In the genomic region with DNA sequence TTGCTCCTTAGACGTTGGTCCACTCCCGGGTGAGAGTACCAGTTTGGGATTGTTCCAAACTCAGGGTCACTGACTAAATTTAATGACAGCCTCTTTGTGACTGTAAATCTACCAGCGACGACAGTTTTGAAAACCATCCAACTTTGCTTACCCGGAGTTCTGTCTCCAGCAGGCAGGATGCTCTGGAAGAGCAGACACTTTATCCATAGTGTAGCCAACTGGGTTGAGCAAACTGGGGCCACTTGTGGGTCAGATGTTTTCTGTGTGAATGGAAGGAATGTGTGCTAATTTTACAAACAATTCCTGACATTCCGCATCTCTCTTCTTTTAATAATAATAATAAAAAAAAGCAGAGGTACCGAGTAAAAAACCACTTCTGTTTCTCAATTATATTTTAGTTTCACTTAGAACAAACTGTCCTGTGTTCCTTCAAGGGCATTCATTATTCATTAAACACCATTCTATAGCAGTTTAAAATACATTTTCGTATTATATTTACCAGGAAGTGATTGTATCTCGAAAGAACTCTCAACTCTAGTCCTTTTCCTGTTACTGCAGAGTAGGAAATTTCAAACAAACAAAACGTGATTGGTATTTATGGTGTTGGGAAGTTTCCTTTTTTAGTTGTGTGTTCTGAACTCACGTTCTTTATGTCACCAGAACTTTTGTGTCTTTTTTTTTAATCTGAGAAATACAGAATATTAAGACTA, we compare ENCODE assay signal across 1 cellular context.
TF ChIP-seq lines count a peak whose summit lies in the region.

No MANE protein-coding gene starts in this region.

TF ChIP-seq in HEK293, 187 proteins besides CTCF, POLR2A, EP300 and RAD21 (continued from another document):
- TF ChIP-seq, protein P1, sequence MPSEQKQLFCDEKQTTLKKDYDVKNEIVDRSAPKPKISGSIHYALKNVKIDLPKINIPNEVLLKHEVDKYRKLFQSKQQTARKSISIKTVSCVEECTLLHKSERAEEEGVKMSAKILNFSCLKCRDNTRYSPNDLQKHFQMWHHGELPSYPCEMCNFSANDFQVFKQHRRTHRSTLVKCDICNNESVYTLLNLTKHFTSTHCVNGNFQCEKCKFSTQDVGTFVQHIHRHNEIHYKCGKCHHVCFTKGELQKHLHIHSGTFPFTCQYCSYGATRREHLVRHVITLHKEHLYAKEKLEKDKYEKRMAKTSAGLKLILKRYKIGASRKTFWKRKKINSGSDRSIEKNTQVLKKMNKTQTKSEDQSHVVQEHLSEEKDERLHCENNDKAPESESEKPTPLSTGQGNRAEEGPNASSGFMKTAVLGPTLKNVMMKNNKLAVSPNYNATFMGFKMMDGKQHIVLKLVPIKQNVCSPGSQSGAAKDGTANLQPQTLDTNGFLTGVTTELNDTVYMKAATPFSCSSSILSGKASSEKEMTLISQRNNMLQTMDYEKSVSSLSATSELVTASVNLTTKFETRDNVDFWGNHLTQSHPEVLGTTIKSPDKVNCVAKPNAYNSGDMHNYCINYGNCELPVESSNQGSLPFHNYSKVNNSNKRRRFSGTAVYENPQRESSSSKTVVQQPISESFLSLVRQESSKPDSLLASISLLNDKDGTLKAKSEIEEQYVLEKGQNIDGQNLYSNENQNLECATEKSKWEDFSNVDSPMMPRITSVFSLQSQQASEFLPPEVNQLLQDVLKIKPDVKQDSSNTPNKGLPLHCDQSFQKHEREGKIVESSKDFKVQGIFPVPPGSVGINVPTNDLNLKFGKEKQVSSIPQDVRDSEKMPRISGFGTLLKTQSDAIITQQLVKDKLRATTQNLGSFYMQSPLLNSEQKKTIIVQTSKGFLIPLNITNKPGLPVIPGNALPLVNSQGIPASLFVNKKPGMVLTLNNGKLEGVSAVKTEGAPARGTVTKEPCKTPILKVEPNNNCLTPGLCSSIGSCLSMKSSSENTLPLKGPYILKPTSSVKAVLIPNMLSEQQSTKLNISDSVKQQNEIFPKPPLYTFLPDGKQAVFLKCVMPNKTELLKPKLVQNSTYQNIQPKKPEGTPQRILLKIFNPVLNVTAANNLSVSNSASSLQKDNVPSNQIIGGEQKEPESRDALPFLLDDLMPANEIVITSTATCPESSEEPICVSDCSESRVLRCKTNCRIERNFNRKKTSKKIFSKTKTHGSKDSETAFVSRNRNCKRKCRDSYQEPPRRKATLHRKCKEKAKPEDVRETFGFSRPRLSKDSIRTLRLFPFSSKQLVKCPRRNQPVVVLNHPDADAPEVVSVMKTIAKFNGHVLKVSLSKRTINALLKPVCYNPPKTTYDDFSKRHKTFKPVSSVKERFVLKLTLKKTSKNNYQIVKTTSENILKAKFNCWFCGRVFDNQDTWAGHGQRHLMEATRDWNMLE (tag by site-specific recombination; conservative IDR thresholded peaks at IDR 0.05; ENCODE audit: low read depth): no peak
- no peak for TF ChIP-seq ZNF777 (tag by site-specific recombination; IDR thresholded peaks at IDR 0.05; ENCODE audit: borderline replicate concordance)
- TF ChIP-seq KLF1 (tag by site-specific recombination; IDR thresholded peaks at IDR 0.05): no peak
- no peak for TF ChIP-seq ZNF16 (tag by site-specific recombination; IDR thresholded peaks at IDR 0.05; ENCODE audit: low read depth)
- no peak for TF ChIP-seq ZNF302 (tag by site-specific recombination; IDR thresholded peaks at IDR 0.05; ENCODE audit: low read depth)
- TF ChIP-seq ZNF174 (tag by site-specific recombination; IDR thresholded peaks at IDR 0.05): no peak
- no peak for TF ChIP-seq GLI4 (tag by site-specific recombination; IDR thresholded peaks at IDR 0.05)
- TF ChIP-seq FEZF1 (tag by site-specific recombination; IDR thresholded peaks at IDR 0.05): 0 out of 2 replicates have a peak, but pooled peaks have one; percentile 23
- no peak for TF ChIP-seq ZNF140 (tag by site-specific recombination; IDR thresholded peaks at IDR 0.05)
- TF ChIP-seq MEIS1 (CRISPR knock-in tag; IDR thresholded peaks at IDR 0.05; ENCODE audit: borderline replicate concordance): peak; percentile 44; the same call in 1 of the 2 replicates
- no peak for TF ChIP-seq ZEB2 (tag by site-specific recombination; IDR thresholded peaks at IDR 0.05)
- TF ChIP-seq, protein P2, sequence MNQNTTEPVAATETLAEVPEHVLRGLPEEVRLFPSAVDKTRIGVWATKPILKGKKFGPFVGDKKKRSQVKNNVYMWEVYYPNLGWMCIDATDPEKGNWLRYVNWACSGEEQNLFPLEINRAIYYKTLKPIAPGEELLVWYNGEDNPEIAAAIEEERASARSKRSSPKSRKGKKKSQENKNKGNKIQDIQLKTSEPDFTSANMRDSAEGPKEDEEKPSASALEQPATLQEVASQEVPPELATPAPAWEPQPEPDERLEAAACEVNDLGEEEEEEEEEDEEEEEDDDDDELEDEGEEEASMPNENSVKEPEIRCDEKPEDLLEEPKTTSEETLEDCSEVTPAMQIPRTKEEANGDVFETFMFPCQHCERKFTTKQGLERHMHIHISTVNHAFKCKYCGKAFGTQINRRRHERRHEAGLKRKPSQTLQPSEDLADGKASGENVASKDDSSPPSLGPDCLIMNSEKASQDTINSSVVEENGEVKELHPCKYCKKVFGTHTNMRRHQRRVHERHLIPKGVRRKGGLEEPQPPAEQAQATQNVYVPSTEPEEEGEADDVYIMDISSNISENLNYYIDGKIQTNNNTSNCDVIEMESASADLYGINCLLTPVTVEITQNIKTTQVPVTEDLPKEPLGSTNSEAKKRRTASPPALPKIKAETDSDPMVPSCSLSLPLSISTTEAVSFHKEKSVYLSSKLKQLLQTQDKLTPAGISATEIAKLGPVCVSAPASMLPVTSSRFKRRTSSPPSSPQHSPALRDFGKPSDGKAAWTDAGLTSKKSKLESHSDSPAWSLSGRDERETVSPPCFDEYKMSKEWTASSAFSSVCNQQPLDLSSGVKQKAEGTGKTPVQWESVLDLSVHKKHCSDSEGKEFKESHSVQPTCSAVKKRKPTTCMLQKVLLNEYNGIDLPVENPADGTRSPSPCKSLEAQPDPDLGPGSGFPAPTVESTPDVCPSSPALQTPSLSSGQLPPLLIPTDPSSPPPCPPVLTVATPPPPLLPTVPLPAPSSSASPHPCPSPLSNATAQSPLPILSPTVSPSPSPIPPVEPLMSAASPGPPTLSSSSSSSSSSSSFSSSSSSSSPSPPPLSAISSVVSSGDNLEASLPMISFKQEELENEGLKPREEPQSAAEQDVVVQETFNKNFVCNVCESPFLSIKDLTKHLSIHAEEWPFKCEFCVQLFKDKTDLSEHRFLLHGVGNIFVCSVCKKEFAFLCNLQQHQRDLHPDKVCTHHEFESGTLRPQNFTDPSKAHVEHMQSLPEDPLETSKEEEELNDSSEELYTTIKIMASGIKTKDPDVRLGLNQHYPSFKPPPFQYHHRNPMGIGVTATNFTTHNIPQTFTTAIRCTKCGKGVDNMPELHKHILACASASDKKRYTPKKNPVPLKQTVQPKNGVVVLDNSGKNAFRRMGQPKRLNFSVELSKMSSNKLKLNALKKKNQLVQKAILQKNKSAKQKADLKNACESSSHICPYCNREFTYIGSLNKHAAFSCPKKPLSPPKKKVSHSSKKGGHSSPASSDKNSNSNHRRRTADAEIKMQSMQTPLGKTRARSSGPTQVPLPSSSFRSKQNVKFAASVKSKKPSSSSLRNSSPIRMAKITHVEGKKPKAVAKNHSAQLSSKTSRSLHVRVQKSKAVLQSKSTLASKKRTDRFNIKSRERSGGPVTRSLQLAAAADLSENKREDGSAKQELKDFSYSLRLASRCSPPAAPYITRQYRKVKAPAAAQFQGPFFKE (tag by site-specific recombination; IDR thresholded peaks at IDR 0.05; ENCODE audit: borderline replicate concordance): no peak
TF ChIP-seq in HEK293: peak in this region for 2.
